In genomic region chr12:61348871-61349270, GRCh38 we compare ENCODE assay signal across 3 cellular contexts.
"Had no signal": no experiment of that assay in that cellular context is flagged by ENCODE, and none has a peak within 500 bp of the region (broad histone marks: within the 10 kb centered on the region; RNA-seq: fewer than 3 reads in every experiment).

No MANE protein-coding gene starts in this region.

- H3K4me3 ChIP-seq: GM12878 had no signal

- DNase-seq: GDM1, GF-D8 had no signal

- ATAC-seq: GM12878 had no signal
